In genomic region chr7:138477081-138477578, GRCh38 we compare ENCODE assay signal across 18 cellular contexts. TPM values are rescaled to one million over a fixed set of nuclear protein-coding genes. Genes with fewer than 3 reads are reported as not detected.
DNase-seq lines count a peak whose midpoint lies in the region; TF ChIP-seq lines count a peak whose summit lies in the region.
"Had no signal": no experiment of that assay in that cellular context is flagged by ENCODE, and none has a peak within 500 bp of the region (broad histone marks: within the 10 kb centered on the region; RNA-seq: fewer than 3 reads in every experiment).

No MANE protein-coding gene starts in this region.

- no peak overlapping the region for H2BK120ac ChIP-seq in mesendoderm (ENCODE audit: low read depth, low read length)

- no peak overlapping the region for H3K9ac ChIP-seq in endocrine pancreas (ENCODE audit: control insufficient read depth, insufficient read depth, low read length)
- no peak overlapping the region for H3K9ac ChIP-seq in mesendoderm (ENCODE audit: low read length)

- DNase-seq in DMS53 treated with DMSO at 0.1 percent for 48 hours (lab: John Stamatoyannopoulos, UW; ENCODE audit: unreplicated experiment), result peak; percentile 65
- DNase-seq in NCI-H526 (lab: John Stamatoyannopoulos, UW), result peak; percentile 5 to 18
- DNase-seq in progenitor cell of endocrine pancreas (ENCODE audit: low spot score, unreplicated experiment), result no peak
- DNase-seq in NCI-H2196 treated with DMSO at 0.1 percent for 48 hours (lab: John Stamatoyannopoulos, UW; ENCODE audit: unreplicated experiment), result no peak
- no peak for DNase-seq in activated CD4-positive, CD25-positive, alpha-beta regulatory T cell treated with anti-CD3 and anti-CD28 coated beads, Interleukin-2, amount 50 U/mL, for 72 hours
- no peak for DNase-seq in mesendoderm
- DNase-seq: activated CD8-positive, alpha-beta T cell treated with anti-CD3 and anti-CD28 coated beads for 36 hours; adrenal gland; AML-193; glutamatergic neuron; Karpas-422; NCI-H2029; NCI-H446; T-helper 9 cell; testis had no signal

- H3K23ac ChIP-seq in mesendoderm (ENCODE audit: low read length), result no peak overlapping the region

- no peak overlapping the region for H4K5ac ChIP-seq in mesendoderm (ENCODE audit: low read length)

- no peak overlapping the region for H2BK5ac ChIP-seq in mesendoderm (ENCODE audit: low read length)

- H3K4me1 Mint-ChIP-seq in progenitor cell of endocrine pancreas (ENCODE audit: low read depth), result peaks cover 39% of the 10 kb centered on the region

- no peak overlapping the region for H3K27ac ChIP-seq in mesendoderm (ENCODE audit: low read depth, low read length)
- H3K27ac ChIP-seq: adrenal gland, coronary artery, testis had no signal

- no peak overlapping the region for H2AK5ac ChIP-seq in mesendoderm (ENCODE audit: low read length)

- H3K4me1 ChIP-seq in endocrine pancreas (ENCODE audit: control insufficient read depth, insufficient read depth, low read length), result peaks cover 11% of the 10 kb centered on the region
- no peaks in the 10 kb centered on the region for H3K4me1 ChIP-seq in mesendoderm (ENCODE audit: control insufficient read depth, low read depth, low read length)

- peaks cover 3% of the 10 kb centered on the region for H3K79me1 ChIP-seq in mesendoderm (ENCODE audit: low read length)

- H3K79me2 ChIP-seq in mesendoderm (ENCODE audit: control insufficient read depth, insufficient read depth, low read length), result peaks cover 93% of the 10 kb centered on the region

- H3K36me3 Mint-ChIP-seq in progenitor cell of endocrine pancreas (ENCODE audit: insufficient read depth), result peaks cover 10% of the 10 kb centered on the region

- H3K36me3 ChIP-seq in endocrine pancreas (ENCODE audit: control insufficient read depth, insufficient read depth, low read length) (no peaks in the 10 kb centered on the region), mesendoderm (ENCODE audit: control insufficient read depth, insufficient read depth, low read length) (no peaks in the 10 kb centered on the region)
- H3K36me3 ChIP-seq: adrenal gland had no signal

- no peaks in the 10 kb centered on the region for H3K27me3 Mint-ChIP-seq in progenitor cell of endocrine pancreas
- H3K27me3 Mint-ChIP-seq: activated CD8-positive, alpha-beta T cell treated with anti-CD3 and anti-CD28 coated beads for 36 hours had no signal

- H3K56ac ChIP-seq in mesendoderm (ENCODE audit: low read length), result no peak overlapping the region

- H3K4me3 ChIP-seq in endocrine pancreas (ENCODE audit: control insufficient read depth, insufficient read depth, low read length) (peak overlapping the region; percentile 47), mesendoderm (ENCODE audit: low read length) (no peak overlapping the region)
- H3K4me3 ChIP-seq: adrenal gland, coronary artery, testis had no signal

- no peaks in the 10 kb centered on the region for H3K9me3 Mint-ChIP-seq in progenitor cell of endocrine pancreas (ENCODE audit: low read depth)
- H3K9me3 Mint-ChIP-seq: activated CD8-positive, alpha-beta T cell treated with anti-CD3 and anti-CD28 coated beads for 36 hours; nephron had no signal

- no peaks in the 10 kb centered on the region for H3K9me3 ChIP-seq in endocrine pancreas (ENCODE audit: control insufficient read depth, low read length)
- H3K9me3 ChIP-seq: adrenal gland, testis had no signal

- no peak for TF ChIP-seq CTCF in progenitor cell of endocrine pancreas (IDR thresholded peaks at IDR 0.05; ENCODE audit: unreplicated experiment)

- no peak overlapping the region for H2BK15ac ChIP-seq in mesendoderm (replicated peaks; ENCODE audit: low read depth)

- peak overlapping the region; percentile 25 for H3K4me3 Mint-ChIP-seq in progenitor cell of endocrine pancreas (ENCODE audit: low read depth)
- H3K4me3 Mint-ChIP-seq: activated CD8-positive, alpha-beta T cell treated with anti-CD3 and anti-CD28 coated beads for 36 hours; nephron had no signal

- H3K18ac ChIP-seq in mesendoderm (ENCODE audit: low read length), result no peak overlapping the region

- WGBS in mesendoderm (ENCODE audit: extremely low coverage, insufficient coverage, low lambda C conversion rate), result no CpG with 5 or more reads among the region's 4 CpGs

- H4K8ac ChIP-seq in mesendoderm (ENCODE audit: low read depth, low read length), result no peak overlapping the region

- no peak overlapping the region for H3K4ac ChIP-seq in mesendoderm (ENCODE audit: low read depth, low read length)

- H3K27me3 ChIP-seq in endocrine pancreas (ENCODE audit: control insufficient read depth, insufficient read depth, low read length), result no peaks in the 10 kb centered on the region
- H3K27me3 ChIP-seq in mesendoderm (ENCODE audit: insufficient read depth, low read length, poor library complexity), result no peaks in the 10 kb centered on the region
- H3K27me3 ChIP-seq: adrenal gland, testis had no signal

- peak overlapping the region; percentile 92 for H3K27ac Mint-ChIP-seq in progenitor cell of endocrine pancreas
- H3K27ac Mint-ChIP-seq: activated CD8-positive, alpha-beta T cell treated with anti-CD3 and anti-CD28 coated beads for 36 hours had no signal

- no peak overlapping the region for H3K4me2 ChIP-seq in mesendoderm (ENCODE audit: low read length)

RNA-seq across cellular contexts. Expression of gene TRIM24, which starts 17.1 kb away (rescaled TPM):
- 112 and 114 TPM in 2 replicates for total RNA-seq in progenitor cell of endocrine pancreas
- polyA plus RNA-seq in mesendoderm (2013, experiment 1 of 2), result 66.2 TPM
- polyA plus RNA-seq in mesendoderm (2013, experiment 2 of 2), result 67.2 TPM

Comparison
In these comparisons a context has a peak if more than half of its experiments do, and no peak if none do; other contexts are left out.
1. DNase-seq: peak in DMS53 treated with DMSO at 0.1 percent for 48 hours (single experiment) and NCI-H526 (2 of 2); none in progenitor cell of endocrine pancreas (single experiment), NCI-H2196 treated with DMSO at 0.1 percent for 48 hours (single experiment), activated CD4-positive, CD25-positive, alpha-beta regulatory T cell treated with anti-CD3 and anti-CD28 coated beads, Interleukin-2, amount 50 U/mL, for 72 hours (single experiment) and mesendoderm (single experiment).